In the genomic region with DNA sequence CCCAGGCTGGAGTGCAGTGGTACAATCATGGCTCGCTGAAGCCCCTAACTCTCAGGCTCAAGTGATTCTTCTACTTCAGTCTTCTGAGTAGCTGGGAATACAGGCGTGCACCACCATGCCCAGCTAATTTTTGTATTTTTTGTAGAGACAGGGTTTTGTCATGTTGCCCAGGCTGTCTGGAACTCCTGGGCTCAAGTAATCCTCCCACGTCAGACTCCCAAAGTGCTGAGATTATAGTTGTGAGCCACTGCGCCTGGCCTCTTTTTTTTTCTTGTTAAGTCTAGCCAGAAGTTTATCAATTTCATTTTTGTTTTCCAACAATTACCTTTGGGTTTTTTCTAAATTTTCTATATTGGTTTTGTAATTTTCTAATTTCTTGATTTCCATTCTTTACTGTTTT, we compare ENCODE assay signal across 30 cellular contexts.
"Had no signal": no experiment of that assay in that cellular context is flagged by ENCODE, and none has a peak within 500 bp of the region (broad histone marks: within the 10 kb centered on the region; RNA-seq: fewer than 3 reads in every experiment).

No MANE protein-coding gene starts in this region.

- H3K36me3 Mint-ChIP-seq: immature natural killer cell; naive B cell; natural killer cell treated with Interleukin-12 subunit alpha and Interleukin-12 subunit beta and Interleukin-15 and Interleukin-18, amount 100 ng/mL, for 72 hours; stimulated activated memory B cell treated with anti-CD40 and anti-IgM and Interleukin-4, amounts not matched to agents 10 μg/mL and 1 μg/mL and 100 μg/mL, for 72 hours had no signal

- H3K9me3 ChIP-seq: colonic mucosa, esophagus muscularis mucosa, gastroesophageal sphincter, heart right ventricle, left ventricle myocardium inferior, lower lobe of right lung, mucosa of descending colon, prostate gland, right atrium auricular region, sigmoid colon, spleen, transverse colon, upper lobe of right lung, uterus had no signal

- H3K27ac ChIP-seq: colonic mucosa, esophagus muscularis mucosa, gastroesophageal sphincter, heart right ventricle, left ventricle myocardium inferior, lower lobe of right lung, prostate gland, right atrium auricular region, sigmoid colon, spleen, transverse colon, upper lobe of right lung, uterus had no signal

- H3K9me3 Mint-ChIP-seq: central memory CD8-positive, alpha-beta T cell; dendritic cell treated with granulocyte-macrophage colony-stimulating factor and Interleukin-4, amounts not matched to agents 40 ng/mL and 50 ng/mL, for 4 days; immature natural killer cell; naive B cell; natural killer cell treated with Interleukin-12 subunit alpha and Interleukin-12 subunit beta and Interleukin-15 and Interleukin-18, amount 100 ng/mL, for 72 hours; stimulated activated memory B cell treated with anti-CD40 and anti-IgM and Interleukin-4, amounts not matched to agents 10 μg/mL and 1 μg/mL and 100 μg/mL, for 72 hours had no signal

- H3K4me3 Mint-ChIP-seq: central memory CD8-positive, alpha-beta T cell; dendritic cell treated with granulocyte-macrophage colony-stimulating factor and Interleukin-4, amounts not matched to agents 40 ng/mL and 50 ng/mL, for 4 days; immature natural killer cell; natural killer cell treated with Interleukin-12 subunit alpha and Interleukin-12 subunit beta and Interleukin-15 and Interleukin-18, amount 100 ng/mL, for 72 hours; stimulated activated memory B cell treated with anti-CD40 and anti-IgM and Interleukin-4, amounts not matched to agents 10 μg/mL and 1 μg/mL and 100 μg/mL, for 72 hours had no signal

- H3K36me3 ChIP-seq: colonic mucosa, esophagus muscularis mucosa, gastroesophageal sphincter, heart right ventricle, left ventricle myocardium inferior, lower lobe of right lung, prostate gland, right atrium auricular region, sigmoid colon, spleen, transverse colon, upper lobe of right lung, uterus had no signal

- ATAC-seq: gastroesophageal sphincter; heart right ventricle; left colon; lower lobe of right lung; mucosa of descending colon; natural killer cell treated with Interleukin-12 subunit alpha and Interleukin-12 subunit beta and Interleukin-15 and Interleukin-18, amount 100 ng/mL, for 72 hours; stimulated activated memory B cell treated with anti-CD40 and anti-IgM and Interleukin-4, amounts not matched to agents 10 μg/mL and 1 μg/mL and 100 μg/mL, for 72 hours; stimulated activated naive CD8-positive, alpha-beta T cell treated with anti-CD3 and anti-CD28 coated beads, Interleukin-15, Interleukin-2, amounts not matched to agents 100 U/mL and 50 U/mL, for 24 hours; upper lobe of right lung had no signal

- H3K4me1 ChIP-seq: colonic mucosa, esophagus muscularis mucosa, gastroesophageal sphincter, heart right ventricle, left ventricle myocardium inferior, lower lobe of right lung, prostate gland, right atrium auricular region, sigmoid colon, spleen, transverse colon, upper lobe of right lung, uterus had no signal

- H3K4me1 Mint-ChIP-seq: central memory CD8-positive, alpha-beta T cell; immature natural killer cell; naive B cell; stimulated activated memory B cell treated with anti-CD40 and anti-IgM and Interleukin-4, amounts not matched to agents 10 μg/mL and 1 μg/mL and 100 μg/mL, for 72 hours had no signal

- DNase-seq: colonic mucosa; effector memory CD4-positive, alpha-beta T cell; foreskin fibroblast; glutamatergic neuron; heart right ventricle; hypothalamus; immature natural killer cell; islet precursor cell; kidney glomerular epithelial cell; left colon; left ventricle myocardium inferior; lower lobe of right lung; mucosa of descending colon; naive B cell; nucleus accumbens; sigmoid colon; spleen; stimulated activated CD4-positive, alpha-beta T cell treated with anti-CD3 and anti-CD28 coated beads, Interleukin-4, amount 100 ng/mL, for 4 hours; stimulated activated naive CD8-positive, alpha-beta T cell treated with anti-CD3 and anti-CD28 coated beads, Interleukin-15, Interleukin-2, amounts not matched to agents 100 U/mL and 50 U/mL, for 24 hours; transverse colon; upper lobe of right lung; uterus had no signal

- H3K4me3 ChIP-seq: colonic mucosa, esophagus muscularis mucosa, gastroesophageal sphincter, heart right ventricle, left ventricle myocardium inferior, lower lobe of right lung, mucosa of descending colon, prostate gland, right atrium auricular region, sigmoid colon, spleen, transverse colon, upper lobe of right lung, uterus had no signal

- H3K27ac Mint-ChIP-seq: dendritic cell treated with granulocyte-macrophage colony-stimulating factor and Interleukin-4, amounts not matched to agents 40 ng/mL and 50 ng/mL, for 4 days; immature natural killer cell; naive B cell; natural killer cell treated with Interleukin-12 subunit alpha and Interleukin-12 subunit beta and Interleukin-15 and Interleukin-18, amount 100 ng/mL, for 72 hours; stimulated activated memory B cell treated with anti-CD40 and anti-IgM and Interleukin-4, amounts not matched to agents 10 μg/mL and 1 μg/mL and 100 μg/mL, for 72 hours had no signal

- H3K27me3 ChIP-seq: colonic mucosa, esophagus muscularis mucosa, gastroesophageal sphincter, heart right ventricle, right atrium auricular region, sigmoid colon, transverse colon, upper lobe of right lung, uterus had no signal
